1 cellular context compared by ENCODE assay signal in the genomic region with DNA sequence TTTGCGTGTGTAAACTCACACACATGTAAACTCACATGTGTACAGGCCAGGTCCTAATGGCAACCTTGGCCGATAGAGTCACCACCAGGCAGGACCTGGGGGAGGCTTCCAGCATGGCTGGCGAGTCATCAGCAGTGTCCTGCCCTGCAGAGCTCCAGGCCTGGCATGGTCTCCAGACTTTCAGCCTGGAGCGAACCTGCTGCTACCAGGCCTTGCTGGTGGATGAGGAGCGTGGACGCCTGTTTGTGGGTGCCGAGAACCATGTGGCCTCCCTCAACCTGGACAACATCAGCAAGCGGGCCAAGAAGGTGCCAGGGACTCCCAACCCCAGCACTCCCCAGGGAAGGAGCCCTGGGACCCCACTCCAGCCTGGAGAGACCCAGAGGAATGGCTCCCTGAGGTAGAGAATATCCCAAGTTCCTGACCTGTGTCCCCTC.
TF ChIP-seq lines count a peak whose summit lies in the region.

No MANE protein-coding gene starts in this region.

TF ChIP-seq in SK-N-SH treated with all-trans-retinoic acid at 6 μM for 48 hours, 23 proteins besides CTCF, POLR2A, EP300 and RAD21 (continued from another document):
- TF ChIP-seq, protein P1, sequence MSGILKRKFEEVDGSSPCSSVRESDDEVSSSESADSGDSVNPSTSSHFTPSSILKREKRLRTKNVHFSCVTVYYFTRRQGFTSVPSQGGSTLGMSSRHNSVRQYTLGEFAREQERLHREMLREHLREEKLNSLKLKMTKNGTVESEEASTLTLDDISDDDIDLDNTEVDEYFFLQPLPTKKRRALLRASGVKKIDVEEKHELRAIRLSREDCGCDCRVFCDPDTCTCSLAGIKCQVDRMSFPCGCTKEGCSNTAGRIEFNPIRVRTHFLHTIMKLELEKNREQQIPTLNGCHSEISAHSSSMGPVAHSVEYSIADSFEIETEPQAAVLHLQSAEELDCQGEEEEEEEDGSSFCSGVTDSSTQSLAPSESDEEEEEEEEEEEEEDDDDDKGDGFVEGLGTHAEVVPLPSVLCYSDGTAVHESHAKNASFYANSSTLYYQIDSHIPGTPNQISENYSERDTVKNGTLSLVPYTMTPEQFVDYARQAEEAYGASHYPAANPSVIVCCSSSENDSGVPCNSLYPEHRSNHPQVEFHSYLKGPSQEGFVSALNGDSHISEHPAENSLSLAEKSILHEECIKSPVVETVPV (CRISPR knock-in tag; IDR thresholded peaks at IDR 0.05) = no peak
- TF ChIP-seq ZC3H10 (CRISPR knock-in tag; IDR thresholded peaks at IDR 0.05) (no peak), TCF4 (CRISPR knock-in tag; IDR thresholded peaks at IDR 0.05; ENCODE audit: borderline replicate concordance) (no peak), BACH2 (CRISPR knock-in tag; IDR thresholded peaks at IDR 0.05; ENCODE audit: borderline replicate concordance) (no peak), CSDC2 (CRISPR knock-in tag; IDR thresholded peaks at IDR 0.05) (no peak), ZFP3 (CRISPR knock-in tag; IDR thresholded peaks at IDR 0.05) (no peak)
TF ChIP-seq in SK-N-SH treated with all-trans-retinoic acid at 6 μM for 48 hours: peak in this region for 0.
